12 cellular contexts compared by ENCODE assay signal in the genomic region with DNA sequence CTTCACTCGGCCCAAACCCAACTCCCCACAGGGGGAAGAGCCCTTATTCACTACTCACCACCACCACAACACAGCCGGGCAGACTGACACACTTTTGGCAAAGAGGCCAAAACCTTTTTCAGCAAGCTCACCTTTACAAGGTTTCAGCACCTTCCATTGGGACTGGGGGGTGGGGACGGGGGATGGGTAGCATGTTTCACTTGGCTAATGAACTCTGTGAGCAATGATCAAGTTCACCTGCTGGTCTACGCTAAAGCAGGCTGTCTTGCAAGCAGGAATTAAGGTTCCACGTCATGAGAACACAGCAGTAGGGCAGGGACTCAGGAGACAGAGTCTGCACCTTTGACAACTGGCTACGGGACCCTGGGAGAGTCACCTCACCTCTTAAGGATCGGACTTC. TPM values are rescaled to one million over a fixed set of nuclear protein-coding genes. Genes with fewer than 3 reads are reported as not detected.
DNase-seq lines count a peak whose midpoint lies in the region; ATAC-seq, FAIRE-seq and TF ChIP-seq lines count a peak whose summit lies in the region.
"Had no signal": no experiment of that assay in that cellular context is flagged by ENCODE, and none has a peak within 500 bp of the region (broad histone marks: within the 10 kb centered on the region; RNA-seq: fewer than 3 reads in every experiment).

No MANE protein-coding gene starts in this region.

- peaks cover 95% of the 10 kb centered on the region for H3K4me1 Mint-ChIP-seq in activated CD8-positive, alpha-beta memory T cell treated with anti-CD3 and anti-CD28 coated beads, Interleukin-2, amount 10 ng/mL, durations not matched to agents 7 days and 5 days
- H3K4me1 Mint-ChIP-seq in chondrocyte (ENCODE audit: low read depth) = peaks cover 71% of the 10 kb centered on the region

- H3K9me3 ChIP-seq in muscle layer of colon (ENCODE audit: low read length) = no peaks in the 10 kb centered on the region
- no peaks in the 10 kb centered on the region for H3K9me3 ChIP-seq in tibial artery

- H3K9ac ChIP-seq in muscle layer of colon (ENCODE audit: low read length) = peak overlapping the region; percentile 47

- intact Hi-C loops in tibial artery (cut with DNase I; ENCODE audit: low total_unique reads) = loop anchor here (2.0 to 10.0 kb wide), 2 partner anchors 198 to 322 kb away; partner anchors contain the start of gene OAT

- no peak for FAIRE-seq in urothelium cell line (lab: Jason Lieb, UNC)
- FAIRE-seq: astrocyte had no signal

- peaks cover 2% of the 10 kb centered on the region for H3K27me3 Mint-ChIP-seq in activated CD8-positive, alpha-beta memory T cell treated with anti-CD3 and anti-CD28 coated beads, Interleukin-2, amount 10 ng/mL, durations not matched to agents 7 days and 5 days
- no peaks in the 10 kb centered on the region for H3K27me3 Mint-ChIP-seq in chondrocyte (ENCODE audit: low read depth)

- H3K27ac ChIP-seq in muscle layer of colon (ENCODE audit: low read depth, low read length) = peak overlapping the region; percentile 79
- peak overlapping the region; percentile 62 to 65 for H3K27ac ChIP-seq in tibial artery

- no peak overlapping the region for H3K4me3 Mint-ChIP-seq in activated CD8-positive, alpha-beta memory T cell treated with anti-CD3 and anti-CD28 coated beads, Interleukin-2, amount 10 ng/mL, durations not matched to agents 7 days and 5 days
- no peak overlapping the region for H3K4me3 Mint-ChIP-seq in chondrocyte (ENCODE audit: unreplicated experiment)

- H3K36me3 Mint-ChIP-seq in activated CD8-positive, alpha-beta memory T cell treated with anti-CD3 and anti-CD28 coated beads, Interleukin-2, amount 10 ng/mL, durations not matched to agents 7 days and 5 days = peaks cover 8% of the 10 kb centered on the region
- no peaks in the 10 kb centered on the region for H3K36me3 Mint-ChIP-seq in chondrocyte (ENCODE audit: low read depth)

- H3K27ac Mint-ChIP-seq in activated CD8-positive, alpha-beta memory T cell treated with anti-CD3 and anti-CD28 coated beads, Interleukin-2, amount 10 ng/mL, durations not matched to agents 7 days and 5 days = peak overlapping the region; percentile 12
- peak overlapping the region; percentile 51 for H3K27ac Mint-ChIP-seq in chondrocyte (ENCODE audit: unreplicated experiment)

- H3K4me3 ChIP-seq in muscle layer of colon (ENCODE audit: low read depth in 1 of 2, low read length in 2 of 2) (peak overlapping the region; percentile 2 to 38), tibial artery (no peak overlapping the region)

- H3K36me3 ChIP-seq in muscle layer of colon (ENCODE audit: insufficient read depth, low read length) = no peaks in the 10 kb centered on the region
- no peaks in the 10 kb centered on the region for H3K36me3 ChIP-seq in tibial artery

- no peak for DNase-seq in activated CD8-positive, alpha-beta memory T cell treated with anti-CD3 and anti-CD28 coated beads, Interleukin-2, amount 10 ng/mL, durations not matched to agents 7 days and 5 days
- DNase-seq in activated CD8-positive, alpha-beta memory T cell treated with anti-CD3 and anti-CD28 coated beads, Interleukin-2, amount 50 U/mL, for 48 hours = no peak
- DNase-seq in chondrocyte (ENCODE audit: low spot score) (no peak), tibial artery (peak in 1 of 2 donors; percentile 55), urothelium cell line (ENCODE audit: low spot score) (no peak)
- DNase-seq: activated CD4-positive, alpha-beta T cell treated with anti-CD3 and anti-CD28 coated beads, Interleukin-2, amount 50 U/mL, for 4 hours; GF-D8; NCI-H2171 had no signal

- no peaks in the 10 kb centered on the region for H3K9me3 Mint-ChIP-seq in activated CD8-positive, alpha-beta memory T cell treated with anti-CD3 and anti-CD28 coated beads, Interleukin-2, amount 10 ng/mL, durations not matched to agents 7 days and 5 days (ENCODE audit: low read depth)
- H3K9me3 Mint-ChIP-seq in chondrocyte (ENCODE audit: low read depth) = no peaks in the 10 kb centered on the region

- TF ChIP-seq CTCF in chondrocyte (IDR thresholded peaks at IDR 0.05) (no peak), tibial artery (IDR thresholded peaks at IDR 0.05) (no peak)

- no peak for ATAC-seq in activated CD8-positive, alpha-beta memory T cell treated with anti-CD3 and anti-CD28 coated beads, Interleukin-2, amount 10 ng/mL, durations not matched to agents 7 days and 5 days
- no peak for ATAC-seq in GM19351 (IDR thresholded peaks at IDR 0.05; ENCODE audit: unreplicated experiment)
- ATAC-seq in HG03442 (IDR thresholded peaks at IDR 0.05; ENCODE audit: unreplicated experiment) = no peak

- H3K4me1 ChIP-seq in muscle layer of colon (ENCODE audit: insufficient read depth, low read length) (peaks cover 100% of the 10 kb centered on the region), tibial artery (peaks cover 0 to 75% (median 64%) of the 10 kb centered on the region in 4 donors)

- CTCF ChIA-PET in activated CD8-positive, alpha-beta memory T cell treated with anti-CD3 and anti-CD28 coated beads, Interleukin-2, amount 10 ng/mL, durations not matched to agents 7 days and 5 days (lab: Charles Lee) = interaction anchor here (1.0 to 1.4 kb wide), 2 partner anchors 18 to 197 kb away, joined by 4 read pairs; no protein-coding TSS in a partner anchor

- H3K27me3 ChIP-seq in muscle layer of colon (ENCODE audit: control insufficient read depth in 1 of 2, insufficient read depth in 2 of 2, low read length in 2 of 2) = no peaks in the 10 kb centered on the region
- no peaks in the 10 kb centered on the region for H3K27me3 ChIP-seq in tibial artery

RNA-seq across cellular contexts. Expression of gene FAM53B, which starts 7.0 kb away (rescaled TPM):
- 10 to 100 TPM; 33.5 to 45.5 TPM for total RNA-seq in activated CD8-positive, alpha-beta memory T cell treated with anti-CD3 and anti-CD28 coated beads, Interleukin-2, amount 10 ng/mL, durations not matched to agents 7 days and 5 days
- total RNA-seq in chondrocyte = 16.1 to 18.2 TPM (median 17.6 TPM) in 3 replicates

RNA-seq across cellular contexts. Expression of gene EEF1AKMT2, which starts 54.5 kb away (rescaled TPM):
- total RNA-seq in activated CD8-positive, alpha-beta memory T cell treated with anti-CD3 and anti-CD28 coated beads, Interleukin-2, amount 10 ng/mL, durations not matched to agents 7 days and 5 days = 10 to 100 TPM; 22.3 to 26.3 TPM
- total RNA-seq in chondrocyte = 15.7 to 18.3 TPM (median 16.7 TPM) in 3 replicates

Comparison
In these comparisons a context has a peak if more than half of its experiments do, and no peak if none do; other contexts are left out.
1. H3K4me3 ChIP-seq: peak in muscle layer of colon (2 of 2); none in tibial artery (0 of 2).